10 cellular contexts compared by ENCODE assay signal in the genomic region with DNA sequence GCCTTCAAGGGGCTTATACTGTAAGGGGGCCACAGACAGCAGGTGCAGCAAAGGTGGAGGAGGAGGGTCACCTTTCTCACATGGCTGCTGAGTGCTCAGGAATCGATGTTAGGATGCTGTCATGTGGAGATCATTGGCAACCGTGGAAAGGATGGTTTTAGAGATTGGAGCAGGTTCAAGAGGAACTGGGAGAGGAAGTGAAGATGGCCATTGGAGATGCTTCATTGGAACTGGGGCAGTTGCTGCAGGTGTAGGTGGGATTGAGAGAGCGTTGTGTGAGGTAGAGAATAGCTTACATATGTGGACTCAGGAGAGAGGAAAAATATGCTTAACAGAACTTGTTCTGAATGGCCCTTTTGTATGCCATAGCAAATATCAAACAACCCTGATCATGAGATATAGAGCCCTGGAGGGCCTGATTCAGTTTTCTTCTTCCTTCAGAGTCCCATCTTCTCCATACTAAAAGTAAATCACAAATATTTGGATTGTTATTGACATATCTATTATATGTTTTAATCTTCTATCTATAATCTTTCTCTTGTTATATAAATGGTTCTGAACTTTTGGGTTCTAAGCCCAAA. TPM values are rescaled to one million over a fixed set of nuclear protein-coding genes. Genes with fewer than 3 reads are reported as not detected.
DNase-seq lines count a peak whose midpoint lies in the region; ATAC-seq and TF ChIP-seq lines count a peak whose summit lies in the region.
"Had no signal": no experiment of that assay in that cellular context is flagged by ENCODE, and none has a peak within 500 bp of the region (broad histone marks: within the 10 kb centered on the region; RNA-seq: fewer than 3 reads in every experiment).

No MANE protein-coding gene starts in this region.

- H2AFZ ChIP-seq in OCI-LY3 (ENCODE audit: low read depth, low read length), result no peak overlapping the region
- H2AFZ ChIP-seq in trophoblast cell (ENCODE audit: insufficient read depth, low read length, poor library complexity), result no peak overlapping the region

- no peak for TF ChIP-seq CTCF in OCI-LY3 (IDR thresholded peaks at IDR 0.05; ENCODE audit: low read depth, low read length)

- no peak overlapping the region for H2BK12ac ChIP-seq in trophoblast cell (ENCODE audit: low read length)

- no CpG with 5 or more reads among the region's 3 CpGs for WGBS in trophoblast cell (ENCODE audit: extremely low coverage, insufficient coverage, insufficient read length)

- no peaks in the 10 kb centered on the region for H3K27me3 Mint-ChIP-seq in natural killer cell treated with Interleukin-12 subunit alpha and Interleukin-12 subunit beta and Interleukin-15 and Interleukin-18, amount 100 ng/mL, for 72 hours

- H3K4me2 ChIP-seq in OCI-LY3 (ENCODE audit: low read length) (peak overlapping the region; percentile 67), trophoblast cell (ENCODE audit: low read length) (no peak overlapping the region)

- no peak overlapping the region for H4K12ac ChIP-seq in trophoblast cell (ENCODE audit: low read depth, low read length)

- peak overlapping the region; percentile 45 for H3K4me3 ChIP-seq in OCI-LY3 (ENCODE audit: low read length)
- H3K4me3 ChIP-seq in trophoblast cell (ENCODE audit: low read depth, low read length), result no peak overlapping the region

- peak overlapping the region; percentile 96 for H3K4me3 Mint-ChIP-seq in natural killer cell treated with Interleukin-12 subunit alpha and Interleukin-12 subunit beta and Interleukin-15 and Interleukin-18, amount 100 ng/mL, for 72 hours

- H3K27ac ChIP-seq in OCI-LY3 (ENCODE audit: low read length) (no peak overlapping the region), trophoblast cell (ENCODE audit: low read depth, low read length) (no peak overlapping the region)

- H4K20me1 ChIP-seq in OCI-LY3 (ENCODE audit: insufficient read depth, low read length), result no peaks in the 10 kb centered on the region; the same call in 1 of the 2 replicates

- no peak overlapping the region for H4K8ac ChIP-seq in trophoblast cell (ENCODE audit: low read depth, low read length)

- H3K9ac ChIP-seq in OCI-LY3 (ENCODE audit: low read length) (no peak overlapping the region), trophoblast cell (ENCODE audit: low read length) (no peak overlapping the region)

- peak; percentile 14 for ATAC-seq in GM21723 (IDR thresholded peaks at IDR 0.05; ENCODE audit: unreplicated experiment)
- ATAC-seq in natural killer cell treated with Interleukin-12 subunit alpha and Interleukin-12 subunit beta and Interleukin-15 and Interleukin-18, amount 100 ng/mL, for 72 hours, result no peak
- ATAC-seq: HepG2 had no signal

- H3K14ac ChIP-seq in trophoblast cell (ENCODE audit: low read length), result no peak overlapping the region

- no peak overlapping the region for H4K91ac ChIP-seq in trophoblast cell (ENCODE audit: low read depth, low read length)

- no peak overlapping the region for H3K4ac ChIP-seq in trophoblast cell (ENCODE audit: low read depth, low read length)

- peaks cover 19% of the 10 kb centered on the region for H3K36me3 Mint-ChIP-seq in natural killer cell treated with Interleukin-12 subunit alpha and Interleukin-12 subunit beta and Interleukin-15 and Interleukin-18, amount 100 ng/mL, for 72 hours

- peak overlapping the region; percentile 98 for H3K27ac Mint-ChIP-seq in natural killer cell treated with Interleukin-12 subunit alpha and Interleukin-12 subunit beta and Interleukin-15 and Interleukin-18, amount 100 ng/mL, for 72 hours

- no peak overlapping the region for H3K23ac ChIP-seq in trophoblast cell (ENCODE audit: low read length)

- H3K9me3 ChIP-seq in OCI-LY3 (ENCODE audit: insufficient read depth, low read length) (no peaks in the 10 kb centered on the region), trophoblast cell (ENCODE audit: insufficient read depth, low read depth, low read length) (no peaks in the 10 kb centered on the region)

- no peak overlapping the region for H2BK120ac ChIP-seq in trophoblast cell (ENCODE audit: insufficient read depth, low read length, poor library complexity)

- H3K79me1 ChIP-seq in trophoblast cell (ENCODE audit: low read length), result no peaks in the 10 kb centered on the region

- H3K9me3 Mint-ChIP-seq in natural killer cell treated with Interleukin-12 subunit alpha and Interleukin-12 subunit beta and Interleukin-15 and Interleukin-18, amount 100 ng/mL, for 72 hours, result peaks cover 7% of the 10 kb centered on the region

- DNase-seq in NCI-H1092 treated with DMSO at 0.1 percent for 48 hours (lab: John Stamatoyannopoulos, UW) (peak; percentile 33), NCI-H1092 (lab: John Stamatoyannopoulos, UW) (no peak), NCI-H2081 (lab: John Stamatoyannopoulos, UW) (no peak), SIG-M5 treated with dmso at 0.1 percent for 504 hours (lab: John Stamatoyannopoulos, UW; ENCODE audit: unreplicated experiment) (no peak), trophoblast cell (no peak)
- DNase-seq in natural killer cell treated with Interleukin-12 subunit alpha and Interleukin-12 subunit beta and Interleukin-15 and Interleukin-18, amount 100 ng/mL, for 72 hours (ENCODE audit: low spot score), result no peak
- DNase-seq: 8988T had no signal

- H3K27me3 ChIP-seq in OCI-LY3 (ENCODE audit: low read depth, low read length), result peaks cover 4% of the 10 kb centered on the region; the same call in 1 of the 2 replicates
- no peaks in the 10 kb centered on the region for H3K27me3 ChIP-seq in trophoblast cell (ENCODE audit: insufficient read depth, low read length)

- H3K4me1 ChIP-seq in OCI-LY3 (ENCODE audit: low read length), result peaks cover 10% of the 10 kb centered on the region
- peaks cover 3 to 12% of the 10 kb centered on the region in 2 experiments for H3K4me1 ChIP-seq in trophoblast cell (ENCODE audit: control insufficient read depth in 1 of 2, insufficient read depth in 2 of 2, low read length in 2 of 2)

- no peak overlapping the region for H2AK5ac ChIP-seq in trophoblast cell (ENCODE audit: low read length)

- no peaks in the 10 kb centered on the region for H3K79me2 ChIP-seq in OCI-LY3 (ENCODE audit: low read length)
- peaks cover 2% of the 10 kb centered on the region for H3K79me2 ChIP-seq in trophoblast cell (ENCODE audit: control insufficient read depth, insufficient read depth, low read length, poor library complexity)

- H2BK5ac ChIP-seq in trophoblast cell (ENCODE audit: low read depth, low read length, poor library complexity), result no peak overlapping the region

- peaks cover 61 to 65% of the 10 kb centered on the region in 2 donors for H3K4me1 Mint-ChIP-seq in natural killer cell treated with Interleukin-12 subunit alpha and Interleukin-12 subunit beta and Interleukin-15 and Interleukin-18, amount 100 ng/mL, for 72 hours (ENCODE audit: low read depth in 2 of 2)

- no peak overlapping the region for H3K18ac ChIP-seq in trophoblast cell (ENCODE audit: low read length)

- H3K36me3 ChIP-seq in OCI-LY3 (replicated peaks; ENCODE audit: low read depth, low read length) (no peaks in the 10 kb centered on the region), trophoblast cell (ENCODE audit: control insufficient read depth in 1 of 2, insufficient read depth in 2 of 2, low read length in 2 of 2) (no peaks in the 10 kb centered on the region)

RNA-seq across cellular contexts. Expression of a gene that starts 40.8 kb away (rescaled TPM):
- 1 to 10 TPM in 1 of 2 donors, under 1 TPM in 1; 0.19 to 1.1 TPM for total RNA-seq in natural killer cell treated with Interleukin-12 subunit alpha and Interleukin-12 subunit beta and Interleukin-15 and Interleukin-18, amount 100 ng/mL, for 72 hours
- polyA plus RNA-seq in trophoblast cell (2013), result 0.08 and 0.15 TPM in 2 replicates
